In genomic region chr9:127965953-127966352, GRCh38 we compare ENCODE assay signal across 8 cellular contexts. TPM values are rescaled to one million over a fixed set of nuclear protein-coding genes. Genes with fewer than 3 reads are reported as not detected.
DNase-seq lines count a peak whose midpoint lies in the region; ATAC-seq and TF ChIP-seq lines count a peak whose summit lies in the region.

No MANE protein-coding gene starts in this region.

- H4K20me1 ChIP-seq in fibroblast of lung (ENCODE audit: control insufficient read depth, extremely low read depth, insufficient read depth, low read length), result no peaks in the 10 kb centered on the region

- peaks cover 27% of the 10 kb centered on the region for H3K79me2 ChIP-seq in fibroblast of lung (ENCODE audit: control insufficient read depth, insufficient read depth, low read length)
- H3K79me2 ChIP-seq in trophoblast cell (ENCODE audit: control insufficient read depth, insufficient read depth, low read length, poor library complexity), result peaks cover 40% of the 10 kb centered on the region

- H3K4me2 ChIP-seq in fibroblast of lung (ENCODE audit: extremely low read depth, insufficient read depth, low read length), result peak overlapping the region; percentile 34
- no peak overlapping the region for H3K4me2 ChIP-seq in trophoblast cell (ENCODE audit: low read length)

- ATAC-seq in CD8-positive, alpha-beta T cell, result no peak
- ATAC-seq in GM19452 (IDR thresholded peaks at IDR 0.05; ENCODE audit: unreplicated experiment), result no peak

- H4K8ac ChIP-seq in trophoblast cell (ENCODE audit: low read depth, low read length), result peak overlapping the region; percentile 18

- peak overlapping the region; percentile 12 for H3K14ac ChIP-seq in trophoblast cell (ENCODE audit: low read length)

- H3K9ac ChIP-seq in SK-N-MC (ENCODE audit: insufficient read length), result peak overlapping the region; percentile 73
- H3K9ac ChIP-seq in fibroblast of lung (ENCODE audit: insufficient read depth, low read length), result peak overlapping the region; percentile 16
- no peak overlapping the region for H3K9ac ChIP-seq in trophoblast cell (ENCODE audit: low read length)

- CTCF ChIA-PET in CD8-positive, alpha-beta T cell (lab: Charles Lee), result interaction anchor here (1.2 to 34.6 kb wide), 3 partner anchors 18 to 69 kb away, joined by 4 to 573 read pairs (median 37); partner anchors contain the start of gene DPM2

- H3K4me3 ChIP-seq in CD8-positive, alpha-beta T cell (ENCODE audit: low read depth, low read length), result peak overlapping the region; percentile 29
- peak overlapping the region; percentile 66 for H3K4me3 ChIP-seq in SK-N-MC
- H3K4me3 ChIP-seq in fibroblast of lung (replicated peaks in 1 of 4; ENCODE audit: control extremely low read depth in 1 of 4, insufficient read depth in 1 of 4, low read depth in 3 of 4, low read length in 4 of 4), result no peak overlapping the region
- no peak overlapping the region for H3K4me3 ChIP-seq in trophoblast cell (ENCODE audit: low read depth, low read length)

- no peaks in the 10 kb centered on the region for H3K27me3 Mint-ChIP-seq in CD8-positive, alpha-beta T cell (ENCODE audit: low read depth)

- peaks cover 9% of the 10 kb centered on the region for H3K36me3 ChIP-seq in CD8-positive, alpha-beta T cell (ENCODE audit: insufficient read depth, low read length)
- H3K36me3 ChIP-seq in SK-N-MC (ENCODE audit: insufficient read depth, low read length) (no peaks in the 10 kb centered on the region), fibroblast of lung (ENCODE audit: control insufficient read depth, insufficient read depth, low read length) (peaks cover 1% of the 10 kb centered on the region), trophoblast cell (ENCODE audit: control insufficient read depth in 1 of 2, insufficient read depth in 2 of 2, low read length in 2 of 2) (peaks cover 0 to 2% of the 10 kb centered on the region in 2 experiments)

- peak overlapping the region; percentile 0 for H4K12ac ChIP-seq in trophoblast cell (ENCODE audit: low read depth, low read length)

- intact Hi-C loops in CD8-positive, alpha-beta T cell (cut with DNase I, micrococcal nuclease), result no loop called here
- intact Hi-C loops in posterior vena cava (cut with DNase I), result loop anchor here in 1 of 2 donors (10.0 kb wide), 1 partner anchor 139 kb away; no protein-coding TSS in a partner anchor

- H3K18ac ChIP-seq in trophoblast cell (ENCODE audit: low read length), result peak overlapping the region; percentile 49

- peaks cover 96% of the 10 kb centered on the region for H3K4me1 Mint-ChIP-seq in CD8-positive, alpha-beta T cell (ENCODE audit: low read depth)

- no peaks in the 10 kb centered on the region for H3K9me3 ChIP-seq in CD8-positive, alpha-beta T cell (ENCODE audit: low read length)
- H3K9me3 ChIP-seq in SK-N-MC (ENCODE audit: low read depth, low read length), result no peaks in the 10 kb centered on the region
- H3K9me3 ChIP-seq in fibroblast of lung (ENCODE audit: control insufficient read depth, insufficient read depth, low read depth, low read length), result no peaks in the 10 kb centered on the region
- peaks cover 3% of the 10 kb centered on the region for H3K9me3 ChIP-seq in trophoblast cell (ENCODE audit: insufficient read depth, low read depth, low read length)

- peak overlapping the region; percentile 35 for H3K4ac ChIP-seq in trophoblast cell (ENCODE audit: low read depth, low read length)

- H3K27ac Mint-ChIP-seq in CD8-positive, alpha-beta T cell, result peak overlapping the region; percentile 99

- H3K23ac ChIP-seq in trophoblast cell (ENCODE audit: low read length), result no peak overlapping the region

- DNase-seq in CD8-positive, alpha-beta T cell, result no peak
- DNase-seq in SK-N-MC (ENCODE audit: low read depth, low spot score) (no peak), fibroblast of lung (ENCODE audit: low read depth in 2 of 2) (no peak), trophoblast cell (no peak), ecto neural progenitor cell (ENCODE audit: low spot score) (no peak), mucosa of gallbladder (ENCODE audit: low spot score) (no peak), posterior vena cava (ENCODE audit: low spot score) (no peak)

- peak overlapping the region; percentile 30 for H3K27ac ChIP-seq in CD8-positive, alpha-beta T cell (ENCODE audit: low read depth, low read length)
- H3K27ac ChIP-seq in SK-N-MC (peak overlapping the region; percentile 99), fibroblast of lung (ENCODE audit: insufficient read depth, low read length) (peak overlapping the region; percentile 84), trophoblast cell (ENCODE audit: low read depth, low read length) (peak overlapping the region; percentile 14)

- no peak for TF ChIP-seq CTCF in CD8-positive, alpha-beta T cell (IDR thresholded peaks at IDR 0.05)
- no peak for TF ChIP-seq CTCF in fibroblast of lung (conservative IDR thresholded peaks at IDR 0.05 in 1 of 2, IDR thresholded peaks at IDR 0.05 in 1 of 2; ENCODE audit: low read depth in 1 of 2, low read length in 2 of 2)

- no peaks in the 10 kb centered on the region for H3K9me3 Mint-ChIP-seq in CD8-positive, alpha-beta T cell

- no peak overlapping the region for H2BK12ac ChIP-seq in trophoblast cell (ENCODE audit: low read length)

- H3K36me3 Mint-ChIP-seq in CD8-positive, alpha-beta T cell, result peaks cover 67% of the 10 kb centered on the region

- peaks cover 13% of the 10 kb centered on the region for H3K79me1 ChIP-seq in trophoblast cell (ENCODE audit: low read length)

- H2AK5ac ChIP-seq in trophoblast cell (ENCODE audit: low read length), result no peak overlapping the region

- H2BK120ac ChIP-seq in trophoblast cell (ENCODE audit: insufficient read depth, low read length, poor library complexity), result peak overlapping the region; percentile 21

- H2AFZ ChIP-seq in fibroblast of lung (ENCODE audit: low read length), result no peak overlapping the region
- peak overlapping the region; percentile 19 for H2AFZ ChIP-seq in trophoblast cell (ENCODE audit: insufficient read depth, low read length, poor library complexity)

- POLR2A ChIA-PET in CD8-positive, alpha-beta T cell (lab: Charles Lee), result interaction anchor here (1.0 to 21.4 kb wide), 5 partner anchors 9 to 62 kb away, joined by 3 to 467 read pairs (median 4); no protein-coding TSS in a partner anchor

- H3K27me3 ChIP-seq in CD8-positive, alpha-beta T cell (ENCODE audit: insufficient read depth, low read length), result no peaks in the 10 kb centered on the region
- H3K27me3 ChIP-seq in fibroblast of lung (ENCODE audit: control insufficient read depth, insufficient read depth, low read length) (no peaks in the 10 kb centered on the region), trophoblast cell (ENCODE audit: insufficient read depth, low read length) (no peaks in the 10 kb centered on the region)

- H3K4me3 Mint-ChIP-seq in CD8-positive, alpha-beta T cell, result peak overlapping the region; percentile 88

- no CpG with 5 or more reads among the region's 6 CpGs for WGBS in trophoblast cell (ENCODE audit: extremely low coverage, insufficient coverage, insufficient read length)

- H4K91ac ChIP-seq in trophoblast cell (ENCODE audit: low read depth, low read length), result peak overlapping the region; percentile 28

- H3K4me1 ChIP-seq in CD8-positive, alpha-beta T cell (ENCODE audit: insufficient read depth, low read length), result peaks cover 100% of the 10 kb centered on the region
- H3K4me1 ChIP-seq in fibroblast of lung (ENCODE audit: control insufficient read depth, extremely low read depth, insufficient read depth, low read length) (peaks cover 46% of the 10 kb centered on the region), trophoblast cell (ENCODE audit: control insufficient read depth in 1 of 2, insufficient read depth in 2 of 2, low read length in 2 of 2) (peaks cover 45 to 64% of the 10 kb centered on the region in 2 experiments)

- H2BK5ac ChIP-seq in trophoblast cell (ENCODE audit: low read depth, low read length, poor library complexity), result peak overlapping the region; percentile 10

RNA-seq across cellular contexts. Expression of gene EEIG1, which starts 14.8 kb away (rescaled TPM):
- total RNA-seq in CD8-positive, alpha-beta T cell, result 100 to 1,000 TPM; 359 to 378 TPM
- 7.2 and 13.2 TPM in 2 replicates for total RNA-seq in fibroblast of lung
- 12.8 and 21.4 TPM in 2 replicates for polyA plus RNA-seq in fibroblast of lung
- polyA plus RNA-seq in fibroblast of lung (2012), result 18.2 and 20.9 TPM in 2 replicates
- 14.9 and 16.2 TPM in 2 replicates for polyA minus RNA-seq in fibroblast of lung (ENCODE audit: low replicate concordance)
- 131 and 139 TPM in 2 replicates for polyA plus RNA-seq in trophoblast cell (2013)
- total RNA-seq in mucosa of gallbladder, result 220 TPM
- total RNA-seq in posterior vena cava, result 10 to 100 TPM; 54.3 to 56.9 TPM

RNA-seq across cellular contexts. Expression of gene DPM2, which starts 28.3 kb away (rescaled TPM):
- 10 to 100 TPM; 40.2 to 42.7 TPM for total RNA-seq in CD8-positive, alpha-beta T cell
- total RNA-seq in fibroblast of lung, result 8.5 and 11.7 TPM in 2 replicates
- polyA plus RNA-seq in fibroblast of lung, result 24.1 and 36.2 TPM in 2 replicates
- polyA plus RNA-seq in fibroblast of lung (2012), result 33.2 and 44.8 TPM in 2 replicates
- polyA minus RNA-seq in fibroblast of lung (ENCODE audit: low replicate concordance), result 67.0 and 102 TPM in 2 replicates
- polyA plus RNA-seq in trophoblast cell (2013), result 27.7 and 31.0 TPM in 2 replicates
- total RNA-seq in mucosa of gallbladder, result 36.6 TPM
- 10 to 100 TPM; 22.8 to 23.6 TPM for total RNA-seq in posterior vena cava

RNA-seq across cellular contexts. Expression of gene PIP5KL1, which starts 35.4 kb away (rescaled TPM):
- 1 to 10 TPM; 5.1 to 7.4 TPM for total RNA-seq in CD8-positive, alpha-beta T cell
- 0.77 and 2.5 TPM in 2 replicates for total RNA-seq in fibroblast of lung
- polyA plus RNA-seq in fibroblast of lung, result 0.84 and 1.9 TPM in 2 replicates
- polyA plus RNA-seq in fibroblast of lung (2012), result 2.0 and 3.6 TPM in 2 replicates
- 2.9 TPM in 1 of 2 replicates, not detected in the other for polyA minus RNA-seq in fibroblast of lung (ENCODE audit: low replicate concordance)
- 2.9 and 3.3 TPM in 2 replicates for polyA plus RNA-seq in trophoblast cell (2013)
- total RNA-seq in mucosa of gallbladder, result 4.9 TPM
- 1 to 10 TPM; 1.2 to 1.3 TPM for total RNA-seq in posterior vena cava

RNA-seq across cellular contexts. Expression of gene ST6GALNAC4, which starts 49.1 kb away (rescaled TPM):
- 10 to 100 TPM; 40.0 to 47.6 TPM for total RNA-seq in CD8-positive, alpha-beta T cell
- total RNA-seq in fibroblast of lung (28.1 and 32.6 TPM in 2 replicates), mucosa of gallbladder (42.1 TPM), posterior vena cava (10 to 100 TPM; 27.7 to 32.7 TPM)
- 16.4 and 18.4 TPM in 2 replicates for polyA plus RNA-seq in fibroblast of lung
- 24.3 and 33.4 TPM in 2 replicates for polyA plus RNA-seq in fibroblast of lung (2012)
- polyA minus RNA-seq in fibroblast of lung (ENCODE audit: low replicate concordance), result 33.5 and 37.8 TPM in 2 replicates
- 5.3 and 5.4 TPM in 2 replicates for polyA plus RNA-seq in trophoblast cell (2013)

Comparison
In these comparisons a context has a peak if more than half of its experiments do, and no peak if none do; other contexts are left out.
1. H3K27ac ChIP-seq: peak in every context shown above with its lines; median percentile 99 in SK-N-MC; 84 in fibroblast of lung; 30 in CD8-positive, alpha-beta T cell; 14 in trophoblast cell.
2. H3K4me3 ChIP-seq: peak in CD8-positive, alpha-beta T cell (single experiment) and SK-N-MC (single experiment); none in fibroblast of lung (0 of 4) and trophoblast cell (single experiment).